Comparison of ENCODE assay signal across 8 cellular contexts in the genomic region with DNA sequence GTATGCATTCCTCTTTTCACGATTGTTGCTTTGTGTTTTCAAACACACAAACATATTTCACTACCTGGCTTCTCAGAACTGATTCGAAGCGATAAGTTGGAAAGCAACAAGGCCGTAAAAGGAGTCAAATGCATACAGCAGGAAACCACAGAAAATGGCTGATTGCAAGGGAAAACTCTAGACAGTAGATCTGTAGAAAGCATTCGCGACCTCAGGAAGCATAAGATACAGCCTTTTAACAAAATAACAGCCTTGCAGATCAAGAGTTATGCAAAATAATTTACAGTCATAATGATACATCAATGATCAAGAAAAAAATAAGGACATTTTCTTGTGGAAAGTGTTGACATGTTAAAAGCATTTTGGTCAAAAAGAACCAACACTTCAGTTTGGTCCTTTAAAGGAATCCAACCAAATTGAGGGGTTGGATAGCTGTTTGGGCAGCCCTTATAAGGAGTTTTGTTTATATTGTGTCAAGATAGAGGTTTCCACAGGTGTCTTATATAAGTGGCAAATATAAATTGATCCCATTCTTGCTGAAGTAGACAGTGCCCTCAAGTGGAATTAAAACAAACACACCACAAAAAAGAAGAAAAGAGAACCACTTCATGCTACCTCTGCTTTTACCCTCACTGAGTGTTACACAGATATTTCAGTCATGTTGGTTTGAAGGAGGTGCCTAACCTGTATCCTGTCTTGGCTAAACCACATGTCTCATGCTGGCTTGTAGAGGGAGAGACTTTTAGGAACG. TPM values are rescaled to one million over a fixed set of nuclear protein-coding genes. Genes with fewer than 3 reads are reported as not detected.
DNase-seq lines count a peak whose midpoint lies in the region; ATAC-seq and TF ChIP-seq lines count a peak whose summit lies in the region.

No MANE protein-coding gene starts in this region.

- peak overlapping the region; percentile 80 for H3K4me3 Mint-ChIP-seq in activated CD8-positive, alpha-beta T cell treated with anti-CD3 and anti-CD28 coated beads, Interleukin-2, amount 10 ng/mL, durations not matched to agents 7 days and 5 days
- H3K4me3 Mint-ChIP-seq in endothelial cell (ENCODE audit: unreplicated experiment), result no peak overlapping the region

- H3K36me3 ChIP-seq in Loucy (ENCODE audit: insufficient read depth, low read length), result no peaks in the 10 kb centered on the region; the same call in 1 of the 2 replicates

- CTCF ChIA-PET in activated CD8-positive, alpha-beta T cell treated with anti-CD3 and anti-CD28 coated beads, Interleukin-2, amount 10 ng/mL, durations not matched to agents 7 days and 5 days (lab: Charles Lee), result interaction anchor here (0.6 to 14.6 kb wide), 21 partner anchors 8 to 722 kb away, joined by 3 to 567 read pairs (median 5); a partner anchor contains a TSS

- peak overlapping the region; percentile 95 for H3K27ac Mint-ChIP-seq in activated CD8-positive, alpha-beta T cell treated with anti-CD3 and anti-CD28 coated beads, Interleukin-2, amount 10 ng/mL, durations not matched to agents 7 days and 5 days
- no peak overlapping the region for H3K27ac Mint-ChIP-seq in endothelial cell (ENCODE audit: unreplicated experiment)

- peaks cover 61% of the 10 kb centered on the region for H3K4me1 Mint-ChIP-seq in activated CD8-positive, alpha-beta T cell treated with anti-CD3 and anti-CD28 coated beads, Interleukin-2, amount 10 ng/mL, durations not matched to agents 7 days and 5 days (ENCODE audit: low read depth)
- H3K4me1 Mint-ChIP-seq in endothelial cell (ENCODE audit: unreplicated experiment), result peaks cover 7% of the 10 kb centered on the region

- H3K79me2 ChIP-seq in Loucy (ENCODE audit: insufficient read depth, low read length), result peaks cover 26% of the 10 kb centered on the region

- H3F3A ChIP-seq in Loucy (ENCODE audit: low read depth), result peaks cover 3% of the 10 kb centered on the region; the same call in 1 of the 2 replicates

- peaks cover 69% of the 10 kb centered on the region for H3K4me1 ChIP-seq in Loucy (ENCODE audit: insufficient read depth, low read length, poor library complexity, severe bottlenecking)

- ATAC-seq in GM21367 (IDR thresholded peaks at IDR 0.05; ENCODE audit: unreplicated experiment), result peak; percentile 46
- ATAC-seq in activated CD8-positive, alpha-beta T cell treated with anti-CD3 and anti-CD28 coated beads, Interleukin-2, amount 10 ng/mL, durations not matched to agents 7 days and 5 days, result peak; percentile 72

- peak overlapping the region; percentile 91 for H3K4me2 ChIP-seq in Loucy (ENCODE audit: low read depth, low read length, poor library complexity, severe bottlenecking)

- peak overlapping the region; percentile 53 for H2AFZ ChIP-seq in Loucy (ENCODE audit: low read length)

- POLR2A ChIA-PET in activated CD8-positive, alpha-beta T cell treated with anti-CD3 and anti-CD28 coated beads, Interleukin-2, amount 10 ng/mL, durations not matched to agents 7 days and 5 days (lab: Charles Lee), result interaction anchor here (1.1 to 4.1 kb wide), 5 partner anchors 64 to 81 kb away, joined by 3 to 58 read pairs (median 12); a partner anchor contains a TSS

- no peaks in the 10 kb centered on the region for H3K9me2 ChIP-seq in Loucy (replicated peaks; ENCODE audit: low read depth, low read length)

- H4K20me1 ChIP-seq in Loucy (ENCODE audit: insufficient read depth, low read length, poor library complexity, severe bottlenecking), result no peaks in the 10 kb centered on the region

- no peaks in the 10 kb centered on the region for H3K27me3 Mint-ChIP-seq in activated CD8-positive, alpha-beta T cell treated with anti-CD3 and anti-CD28 coated beads, Interleukin-2, amount 10 ng/mL, durations not matched to agents 7 days and 5 days (ENCODE audit: low read depth)
- peaks cover 2% of the 10 kb centered on the region for H3K27me3 Mint-ChIP-seq in endothelial cell (ENCODE audit: unreplicated experiment)

- H3K9me3 Mint-ChIP-seq in activated CD8-positive, alpha-beta T cell treated with anti-CD3 and anti-CD28 coated beads, Interleukin-2, amount 10 ng/mL, durations not matched to agents 7 days and 5 days (ENCODE audit: insufficient read depth), result no peaks in the 10 kb centered on the region
- H3K9me3 Mint-ChIP-seq in endothelial cell (ENCODE audit: unreplicated experiment), result no peaks in the 10 kb centered on the region

- peaks cover 65% of the 10 kb centered on the region for H3K36me3 Mint-ChIP-seq in activated CD8-positive, alpha-beta T cell treated with anti-CD3 and anti-CD28 coated beads, Interleukin-2, amount 10 ng/mL, durations not matched to agents 7 days and 5 days (ENCODE audit: low read depth)
- H3K36me3 Mint-ChIP-seq in endothelial cell (ENCODE audit: low read depth, unreplicated experiment), result no peaks in the 10 kb centered on the region

- no peaks in the 10 kb centered on the region for H3K27me3 ChIP-seq in Loucy (ENCODE audit: insufficient read depth, low read length, poor library complexity, severe bottlenecking)

- no peaks in the 10 kb centered on the region for H3K9me3 ChIP-seq in Loucy (ENCODE audit: insufficient read depth, low read depth, low read length)

- H3K4me3 ChIP-seq in Loucy (ENCODE audit: low read length, poor library complexity, severe bottlenecking), result peak overlapping the region; percentile 72

- H3K9ac ChIP-seq in Loucy (ENCODE audit: low read depth, low read length, poor library complexity, severe bottlenecking), result peak overlapping the region; percentile 61

- TF ChIP-seq CTCF in Loucy (conservative IDR thresholded peaks at IDR 0.05; ENCODE audit: low read length) (peak; percentile 77), endothelial cell (IDR thresholded peaks at IDR 0.05; ENCODE audit: unreplicated experiment) (no peak)

- DNase-seq in GF-D8 (lab: John Stamatoyannopoulos, UW) (peak; percentile 85), kidney glomerular epithelial cell (lab: John Stamatoyannopoulos, UW) (peak; percentile 38), COLO668 (lab: John Stamatoyannopoulos, UW; ENCODE audit: unreplicated experiment) (no peak), endothelial cell (ENCODE audit: low spot score) (no peak), AG20443 (ENCODE audit: low spot score) (no peak)
- peak; percentile 61 for DNase-seq in activated CD8-positive, alpha-beta T cell treated with anti-CD3 and anti-CD28 coated beads, Interleukin-2, amount 10 ng/mL, durations not matched to agents 7 days and 5 days

RNA-seq across cellular contexts. Expression of a gene that starts 5.5 kb away (rescaled TPM):
- 100 to 1,000 TPM; 116 to 129 TPM for total RNA-seq in activated CD8-positive, alpha-beta T cell treated with anti-CD3 and anti-CD28 coated beads, Interleukin-2, amount 10 ng/mL, durations not matched to agents 7 days and 5 days
- 30.7 TPM for total RNA-seq in endothelial cell (ENCODE audit: unreplicated experiment)

RNA-seq across cellular contexts. Expression of a gene that starts 54.0 kb away (rescaled TPM):
- 1 to 10 TPM; 1.6 to 1.7 TPM for total RNA-seq in activated CD8-positive, alpha-beta T cell treated with anti-CD3 and anti-CD28 coated beads, Interleukin-2, amount 10 ng/mL, durations not matched to agents 7 days and 5 days
- total RNA-seq in endothelial cell (ENCODE audit: unreplicated experiment), result 0.51 TPM

Comparison
In these comparisons a context has a peak if more than half of its experiments do, and no peak if none do; other contexts are left out.
1. DNase-seq: peak in GF-D8 (single experiment), activated CD8-positive, alpha-beta T cell treated with anti-CD3 and anti-CD28 coated beads, Interleukin-2, amount 10 ng/mL, durations not matched to agents 7 days and 5 days (single experiment) and kidney glomerular epithelial cell (single experiment); none in COLO668 (single experiment), endothelial cell (single experiment) and AG20443 (single experiment).